8 cellular contexts compared by ENCODE assay signal in genomic region chr5:176388003-176388340, GRCh38. TPM values are rescaled to one million over a fixed set of nuclear protein-coding genes. Genes with fewer than 3 reads are reported as not detected.
DNase-seq lines count a peak whose midpoint lies in the region; ATAC-seq, FAIRE-seq and TF ChIP-seq lines count a peak whose summit lies in the region.

No MANE protein-coding gene starts in this region.

- intact Hi-C loops in HepG2 (cut with micrococcal nuclease; ENCODE audit: unreplicated experiment) (loop anchor here (1.0 kb wide), 1 partner anchor 16 kb away; no protein-coding TSS in a partner anchor), transverse colon (cut with DNase I; ENCODE audit: low total_unique reads) (no loop called here)

- 0% methylated on average over 16 of the region's 16 CpGs for WGBS in HepG2 (ENCODE audit: low lambda C conversion rate)
- WGBS in transverse colon (ENCODE audit: low coverage in 1 of 2), 2 donors, result 0 to 1% methylated on average over 4 to 16 of the region's 16 CpGs

- H3K27me3 ChIP-seq in HepG2 (ENCODE audit: control insufficient read depth in 1 of 2, insufficient read depth in 2 of 2, low read length in 2 of 2) (no peaks in the 10 kb centered on the region; a peak in 1 of 5 replicates), transverse colon (no peaks in the 10 kb centered on the region)

- TF ChIP-seq CTCF in astrocyte of the spinal cord (IDR thresholded peaks at IDR 0.05; ENCODE audit: low read depth, low read length), result no peak
- no peak for TF ChIP-seq CTCF in HepG2 (CRISPR knock-in tag; IDR thresholded peaks at IDR 0.05)
- TF ChIP-seq CTCF in transverse colon (IDR thresholded peaks at IDR 0.05), result no peak

- H4K20me1 ChIP-seq in HepG2 (ENCODE audit: insufficient read depth, low read length), result peaks cover 11% of the 10 kb centered on the region; the same call in 1 of the 2 replicates

- H3K4me3 ChIP-seq in astrocyte of the spinal cord (ENCODE audit: low read depth, low read length) (peak overlapping the region; percentile 91), HepG2 (replicated peaks in 1 of 3; ENCODE audit: insufficient read depth in 1 of 3, low read depth in 2 of 3, low read length in 3 of 3) (peak overlapping the region; percentile 71 to 93 (median 92)), transverse colon (peak overlapping the region; percentile 60 to 78 (median 72))

- no peaks in the 10 kb centered on the region for H3K9me3 ChIP-seq in HepG2 (ENCODE audit: low read length)
- no peaks in the 10 kb centered on the region for H3K9me3 ChIP-seq in transverse colon

- peak overlapping the region; percentile 97 for H3K9ac ChIP-seq in HepG2 (ENCODE audit: insufficient read depth, low read depth, low read length)

- CTCF ChIA-PET in HepG2 (lab: Yijun Ruan, JAX; ENCODE audit: low intra/inter-chr PET ratio, low total read pairs), result no interaction called here

- DNase-seq in DMS114 treated with DMSO at 0.1 percent for 48 hours (lab: John Stamatoyannopoulos, UW; ENCODE audit: unreplicated experiment), result peak; percentile 31
- peak; percentile 21 to 26 for DNase-seq in Kasumi-1 (lab: John Stamatoyannopoulos, UW)
- DNase-seq in astrocyte of the spinal cord (ENCODE audit: low read depth, low spot score), result no peak
- DNase-seq in HepG2 (ENCODE audit: low spot score), result peak; percentile 31
- DNase-seq in transverse colon, result no peak
- no peak for DNase-seq in NCI-H1105 treated with DMSO at 0.1 percent for 48 hours (lab: John Stamatoyannopoulos, UW)
- DNase-seq in NCI-H187 treated with DMSO at 0.1 percent for 48 hours (lab: John Stamatoyannopoulos, UW), result no peak

- in situ Hi-C loops in astrocyte of the spinal cord (cut with HindIII; ENCODE audit: low sequenced_read_pairs), result no loop called here
- in situ Hi-C loops in HepG2 (cut with HindIII; ENCODE audit: extremely low pct_ligation_motif_present, low pct_unique_long_range_greater_than_20kb), result no loop called here
- in situ Hi-C loops in transverse colon (cut with MboI; ENCODE audit: low pct_ligation_motif_present in 1 of 4, low pct_unique_long_range_greater_than_20kb in 1 of 4, low sequenced_read_pairs in 3 of 4), result no loop called here

- TF ChIP-seq POLR2A in HepG2 (IDR thresholded peaks at IDR 0.05; ENCODE audit: insufficient read depth in 1 of 2, low read depth in 2 of 2, low read length in 2 of 2) (no peak), transverse colon (IDR thresholded peaks at IDR 0.05) (no peak)

- ATAC-seq in HepG2 (peak; percentile 28), GM18498 (IDR thresholded peaks at IDR 0.05; ENCODE audit: unreplicated experiment) (no peak)

- no peak for TF ChIP-seq RAD21 in HepG2 (CRISPR knock-in tag; IDR thresholded peaks at IDR 0.05)

- TF ChIP-seq EP300 in HepG2 (IDR thresholded peaks at IDR 0.05; ENCODE audit: low read depth in 2 of 2, low read length in 2 of 2) (no peak), HepG2 (CRISPR knock-in tag; IDR thresholded peaks at IDR 0.05; ENCODE audit: borderline replicate concordance) (no peak), transverse colon (IDR thresholded peaks at IDR 0.05; ENCODE audit: low read depth) (no peak)

- peak; percentile 51 for FAIRE-seq in HepG2 (lab: Jason Lieb, UNC)

- H3K27ac ChIP-seq in HepG2 (ENCODE audit: extremely low read length, insufficient read depth, low read length), result peak overlapping the region; percentile 99
- H3K27ac ChIP-seq in transverse colon, result peak overlapping the region; percentile 92 to 98 (median 96)

- peaks cover 42% of the 10 kb centered on the region for H3K79me2 ChIP-seq in HepG2 (ENCODE audit: insufficient read depth, low read length)

- H3K4me1 ChIP-seq in HepG2 (ENCODE audit: insufficient read depth, low read length), result peaks cover 31% of the 10 kb centered on the region
- peaks cover 0 to 30% (median 18%) of the 10 kb centered on the region in 4 donors for H3K4me1 ChIP-seq in transverse colon

- BruUV-seq in HepG2 (replicated peaks; lab: Mats Ljungman, UMichigan), result TSS peak; percentile 57

- peaks cover 9 to 40% of the 10 kb centered on the region in 2 experiments for H3K36me3 ChIP-seq in HepG2 (replicated peaks in 1 of 2; ENCODE audit: control insufficient read depth in 1 of 2, insufficient read depth in 2 of 2, low read length in 2 of 2)
- H3K36me3 ChIP-seq in transverse colon, result peaks cover 0 to 24% (median 10%) of the 10 kb centered on the region in 4 donors

- POLR2A ChIA-PET in HepG2 (lab: Yijun Ruan, JAX), result interaction anchor here (0.7 to 2.3 kb wide), 8 partner anchors 13 to 156 kb away, joined by 3 to 31 read pairs (median 5); partner anchors contain the start of genes KIAA1191 and RNF44

- peak overlapping the region; percentile 89 for H3K4me2 ChIP-seq in HepG2 (ENCODE audit: low read depth, low read length)

- H2AFZ ChIP-seq in HepG2 (ENCODE audit: low read length), result no peak overlapping the region

RNA-seq across cellular contexts. Expression of gene NOP16, which starts 0.4 kb away (rescaled TPM):
- total RNA-seq in HepG2 (2016; rRNA removed; fragmentation: Illumina TruSeq; extraction: Trizol) (48.4 and 58.4 TPM in 2 replicates), transverse colon (10 to 100 TPM in 1 of 4 donors, 1 to 10 TPM in 3; 1.8 to 12.7 (median 8.5) TPM)
- 19.8 and 25.4 TPM in 2 replicates for total RNA-seq in HepG2 (2016; cell fraction: cytosol; rRNA removed; fragmentation: Illumina TruSeq; extraction: Trizol; ENCODE audit: low read depth)
- total RNA-seq in HepG2 (2016; cell fraction: insoluble cytoplasmic fraction; rRNA removed; fragmentation: Illumina TruSeq; extraction: Trizol), result 51.5 and 62.4 TPM in 2 replicates
- 31.1 and 36.0 TPM in 2 replicates for total RNA-seq in HepG2 (2016; cell fraction: membrane; rRNA removed; fragmentation: Illumina TruSeq; extraction: Trizol)
- total RNA-seq in HepG2 (2016; cell fraction: nucleus; rRNA removed; fragmentation: Illumina TruSeq; extraction: Trizol), result 38.3 and 50.4 TPM in 2 replicates
- 43.3 and 45.9 TPM in 2 replicates for polyA plus RNA-seq in HepG2 (2011; rRNA removed)
- polyA plus RNA-seq in HepG2 (2011; cell fraction: cytosol; rRNA removed), result 43.5 and 48.0 TPM in 2 replicates
- 49.8 and 55.0 TPM in 2 replicates for polyA plus RNA-seq in HepG2 (2011; cell fraction: nucleus; rRNA removed)
- polyA plus RNA-seq in HepG2 (2012), result 36.0 and 45.5 TPM in 2 replicates
- 20.0 and 21.6 TPM in 2 replicates for polyA plus RNA-seq in HepG2 (2016; cell fraction: cytosol; fragmentation: Illumina TruSeq; extraction: Trizol; ENCODE audit: low read depth)
- polyA plus RNA-seq in HepG2 (2016; cell fraction: insoluble cytoplasmic fraction; fragmentation: Illumina TruSeq; extraction: Trizol; ENCODE audit: low read depth), result 99.0 and 104 TPM in 2 replicates
- polyA plus RNA-seq in HepG2 (2016; cell fraction: membrane; fragmentation: Illumina TruSeq; extraction: Trizol; ENCODE audit: low read depth), result 29.9 and 32.3 TPM in 2 replicates
- polyA plus RNA-seq in HepG2 (2016; cell fraction: nucleus; fragmentation: Illumina TruSeq; extraction: Trizol; ENCODE audit: insufficient read depth, low read depth), result 76.6 and 84.9 TPM in 2 replicates
- polyA minus RNA-seq in HepG2 (2011; rRNA and poly(A)+ RNA removed; ENCODE audit: low replicate concordance), result 16.4 and 48.3 TPM in 2 replicates
- polyA minus RNA-seq in HepG2 (2011; cell fraction: cytosol; rRNA and poly(A)+ RNA removed), result 10.2 and 15.5 TPM in 2 replicates
- polyA minus RNA-seq in HepG2 (2011; cell fraction: nucleus; rRNA and poly(A)+ RNA removed), result 37.8 and 42.2 TPM in 2 replicates

RNA-seq across cellular contexts. Expression of gene HIGD2A, which starts 0.6 kb away (rescaled TPM):
- total RNA-seq in HepG2 (2016; rRNA removed; fragmentation: Illumina TruSeq; extraction: Trizol), result 89.2 and 95.7 TPM in 2 replicates
- 64.5 and 65.6 TPM in 2 replicates for total RNA-seq in HepG2 (2016; cell fraction: cytosol; rRNA removed; fragmentation: Illumina TruSeq; extraction: Trizol; ENCODE audit: low read depth)
- total RNA-seq in HepG2 (2016; cell fraction: insoluble cytoplasmic fraction; rRNA removed; fragmentation: Illumina TruSeq; extraction: Trizol), result 87.9 and 107 TPM in 2 replicates
- total RNA-seq in HepG2 (2016; cell fraction: membrane; rRNA removed; fragmentation: Illumina TruSeq; extraction: Trizol), result 112 and 135 TPM in 2 replicates
- 38.9 and 40.5 TPM in 2 replicates for total RNA-seq in HepG2 (2016; cell fraction: nucleus; rRNA removed; fragmentation: Illumina TruSeq; extraction: Trizol)
- polyA plus RNA-seq in HepG2 (2011; rRNA removed), result 146 TPM in 2 replicates
- 171 and 302 TPM in 2 replicates for polyA plus RNA-seq in HepG2 (2011; cell fraction: cytosol; rRNA removed)
- polyA plus RNA-seq in HepG2 (2011; cell fraction: nucleus; rRNA removed), result 77.0 and 77.1 TPM in 2 replicates
- polyA plus RNA-seq in HepG2 (2012), result 133 and 141 TPM in 2 replicates
- 151 and 159 TPM in 2 replicates for polyA plus RNA-seq in HepG2 (2016; cell fraction: cytosol; fragmentation: Illumina TruSeq; extraction: Trizol; ENCODE audit: low read depth)
- 220 and 222 TPM in 2 replicates for polyA plus RNA-seq in HepG2 (2016; cell fraction: insoluble cytoplasmic fraction; fragmentation: Illumina TruSeq; extraction: Trizol; ENCODE audit: low read depth)
- 239 and 256 TPM in 2 replicates for polyA plus RNA-seq in HepG2 (2016; cell fraction: membrane; fragmentation: Illumina TruSeq; extraction: Trizol; ENCODE audit: low read depth)
- 118 and 123 TPM in 2 replicates for polyA plus RNA-seq in HepG2 (2016; cell fraction: nucleus; fragmentation: Illumina TruSeq; extraction: Trizol; ENCODE audit: insufficient read depth, low read depth)
- 148 and 164 TPM in 2 replicates for polyA minus RNA-seq in HepG2 (2011; rRNA and poly(A)+ RNA removed; ENCODE audit: low replicate concordance)
- polyA minus RNA-seq in HepG2 (2011; cell fraction: cytosol; rRNA and poly(A)+ RNA removed), result 70.4 and 91.9 TPM in 2 replicates
- polyA minus RNA-seq in HepG2 (2011; cell fraction: nucleus; rRNA and poly(A)+ RNA removed), result 33.3 and 40.7 TPM in 2 replicates
- total RNA-seq in transverse colon, result 100 to 1,000 TPM; 158 to 320 (median 207) TPM

RNA-seq across cellular contexts. Expression of gene ARL10, which starts 22.7 kb away (rescaled TPM):
- 0.01 and 0.18 TPM in 2 replicates for total RNA-seq in HepG2 (2016; rRNA removed; fragmentation: Illumina TruSeq; extraction: Trizol)
- total RNA-seq in HepG2 (2016; cell fraction: cytosol; rRNA removed; fragmentation: Illumina TruSeq; extraction: Trizol; ENCODE audit: low read depth), result 1.1 TPM in 1 of 2 replicates, not detected in the other
- total RNA-seq in HepG2 (2016; cell fraction: insoluble cytoplasmic fraction; rRNA removed; fragmentation: Illumina TruSeq; extraction: Trizol), result 0.45 TPM in 1 of 2 replicates, not detected in the other
- 0.93 and 0.96 TPM in 2 replicates for total RNA-seq in HepG2 (2016; cell fraction: membrane; rRNA removed; fragmentation: Illumina TruSeq; extraction: Trizol)
- 0.53 TPM in 1 of 2 replicates, not detected in the other for total RNA-seq in HepG2 (2016; cell fraction: nucleus; rRNA removed; fragmentation: Illumina TruSeq; extraction: Trizol)
- polyA plus RNA-seq in HepG2 (2011; rRNA removed), result 0.22 and 0.50 TPM in 2 replicates
- under 0.01 and 0.01 TPM in 2 replicates for polyA plus RNA-seq in HepG2 (2011; cell fraction: cytosol; rRNA removed)
- 0.02 and 0.03 TPM in 2 replicates for polyA plus RNA-seq in HepG2 (2011; cell fraction: nucleus; rRNA removed)
- 0.05 and 0.07 TPM in 2 replicates for polyA plus RNA-seq in HepG2 (2012)
- 0.51 and 1.6 TPM in 2 replicates for polyA plus RNA-seq in HepG2 (2016; cell fraction: cytosol; fragmentation: Illumina TruSeq; extraction: Trizol; ENCODE audit: low read depth)
- polyA plus RNA-seq in HepG2 (2016; cell fraction: insoluble cytoplasmic fraction; fragmentation: Illumina TruSeq; extraction: Trizol; ENCODE audit: low read depth), result not detected in 2 replicates
- 1.5 TPM in 1 of 2 replicates, not detected in the other for polyA plus RNA-seq in HepG2 (2016; cell fraction: membrane; fragmentation: Illumina TruSeq; extraction: Trizol; ENCODE audit: low read depth)
- polyA plus RNA-seq in HepG2 (2016; cell fraction: nucleus; fragmentation: Illumina TruSeq; extraction: Trizol; ENCODE audit: insufficient read depth, low read depth), result 0.05 TPM in 1 of 2 replicates, not detected in the other
- polyA minus RNA-seq in HepG2 (2011; rRNA and poly(A)+ RNA removed; ENCODE audit: low replicate concordance), result 0.02 and 0.22 TPM in 2 replicates
- 0.79 TPM in 1 of 2 replicates, not detected in the other for polyA minus RNA-seq in HepG2 (2011; cell fraction: cytosol; rRNA and poly(A)+ RNA removed)
- polyA minus RNA-seq in HepG2 (2011; cell fraction: nucleus; rRNA and poly(A)+ RNA removed), result under 0.01 TPM in 2 replicates
- total RNA-seq in transverse colon, result 1 to 10 TPM; 1.1 to 4.9 (median 2.6) TPM

RNA-seq across cellular contexts. Expression of gene KIAA1191, which starts 26.4 kb away (rescaled TPM):
- total RNA-seq in HepG2 (2016; rRNA removed; fragmentation: Illumina TruSeq; extraction: Trizol) (63.6 and 81.6 TPM in 2 replicates), transverse colon (100 to 1,000 TPM in 3 of 4 donors, 10 to 100 TPM in 1; 80.8 to 157 (median 111) TPM)
- 31.6 and 37.8 TPM in 2 replicates for total RNA-seq in HepG2 (2016; cell fraction: cytosol; rRNA removed; fragmentation: Illumina TruSeq; extraction: Trizol; ENCODE audit: low read depth)
- 65.9 and 72.9 TPM in 2 replicates for total RNA-seq in HepG2 (2016; cell fraction: insoluble cytoplasmic fraction; rRNA removed; fragmentation: Illumina TruSeq; extraction: Trizol)
- total RNA-seq in HepG2 (2016; cell fraction: membrane; rRNA removed; fragmentation: Illumina TruSeq; extraction: Trizol), result 115 and 123 TPM in 2 replicates
- 36.2 and 40.9 TPM in 2 replicates for total RNA-seq in HepG2 (2016; cell fraction: nucleus; rRNA removed; fragmentation: Illumina TruSeq; extraction: Trizol)
- 103 and 115 TPM in 2 replicates for polyA plus RNA-seq in HepG2 (2011; rRNA removed)
- 101 and 112 TPM in 2 replicates for polyA plus RNA-seq in HepG2 (2011; cell fraction: cytosol; rRNA removed)
- 49.0 and 59.8 TPM in 2 replicates for polyA plus RNA-seq in HepG2 (2011; cell fraction: nucleus; rRNA removed)
- 74.1 and 79.3 TPM in 2 replicates for polyA plus RNA-seq in HepG2 (2012)
- polyA plus RNA-seq in HepG2 (2016; cell fraction: cytosol; fragmentation: Illumina TruSeq; extraction: Trizol; ENCODE audit: low read depth), result 37.9 and 44.6 TPM in 2 replicates
- polyA plus RNA-seq in HepG2 (2016; cell fraction: insoluble cytoplasmic fraction; fragmentation: Illumina TruSeq; extraction: Trizol; ENCODE audit: low read depth), result 95.8 and 106 TPM in 2 replicates
- polyA plus RNA-seq in HepG2 (2016; cell fraction: membrane; fragmentation: Illumina TruSeq; extraction: Trizol; ENCODE audit: low read depth), result 126 and 130 TPM in 2 replicates
- polyA plus RNA-seq in HepG2 (2016; cell fraction: nucleus; fragmentation: Illumina TruSeq; extraction: Trizol; ENCODE audit: insufficient read depth, low read depth), result 74.2 and 82.1 TPM in 2 replicates
- polyA minus RNA-seq in HepG2 (2011; rRNA and poly(A)+ RNA removed; ENCODE audit: low replicate concordance), result 90.9 and 162 TPM in 2 replicates
- polyA minus RNA-seq in HepG2 (2011; cell fraction: cytosol; rRNA and poly(A)+ RNA removed), result 54.6 and 59.7 TPM in 2 replicates
- polyA minus RNA-seq in HepG2 (2011; cell fraction: nucleus; rRNA and poly(A)+ RNA removed), result 37.3 and 54.8 TPM in 2 replicates

RNA-seq across cellular contexts. Expression of gene CLTB, which starts 28.4 kb away (rescaled TPM):
- total RNA-seq in HepG2 (2016; rRNA removed; fragmentation: Illumina TruSeq; extraction: Trizol), result 30.7 and 33.8 TPM in 2 replicates
- 29.6 and 37.0 TPM in 2 replicates for total RNA-seq in HepG2 (2016; cell fraction: cytosol; rRNA removed; fragmentation: Illumina TruSeq; extraction: Trizol; ENCODE audit: low read depth)
- total RNA-seq in HepG2 (2016; cell fraction: insoluble cytoplasmic fraction; rRNA removed; fragmentation: Illumina TruSeq; extraction: Trizol), result 31.5 and 34.4 TPM in 2 replicates
- total RNA-seq in HepG2 (2016; cell fraction: membrane; rRNA removed; fragmentation: Illumina TruSeq; extraction: Trizol), result 33.2 and 41.2 TPM in 2 replicates
- total RNA-seq in HepG2 (2016; cell fraction: nucleus; rRNA removed; fragmentation: Illumina TruSeq; extraction: Trizol), result 15.1 and 15.7 TPM in 2 replicates
- 23.3 and 24.8 TPM in 2 replicates for polyA plus RNA-seq in HepG2 (2011; rRNA removed)
- polyA plus RNA-seq in HepG2 (2011; cell fraction: cytosol; rRNA removed), result 27.1 and 35.6 TPM in 2 replicates
- 29.2 and 30.5 TPM in 2 replicates for polyA plus RNA-seq in HepG2 (2011; cell fraction: nucleus; rRNA removed)
- polyA plus RNA-seq in HepG2 (2012), result 14.8 and 24.0 TPM in 2 replicates
- polyA plus RNA-seq in HepG2 (2016; cell fraction: cytosol; fragmentation: Illumina TruSeq; extraction: Trizol; ENCODE audit: low read depth), result 31.8 and 36.4 TPM in 2 replicates
- polyA plus RNA-seq in HepG2 (2016; cell fraction: insoluble cytoplasmic fraction; fragmentation: Illumina TruSeq; extraction: Trizol; ENCODE audit: low read depth), result 30.6 and 31.4 TPM in 2 replicates
- 32.7 and 36.2 TPM in 2 replicates for polyA plus RNA-seq in HepG2 (2016; cell fraction: membrane; fragmentation: Illumina TruSeq; extraction: Trizol; ENCODE audit: low read depth)
- polyA plus RNA-seq in HepG2 (2016; cell fraction: nucleus; fragmentation: Illumina TruSeq; extraction: Trizol; ENCODE audit: insufficient read depth, low read depth), result 28.4 and 29.1 TPM in 2 replicates
- polyA minus RNA-seq in HepG2 (2011; rRNA and poly(A)+ RNA removed; ENCODE audit: low replicate concordance), result 13.8 and 44.3 TPM in 2 replicates
- 9.0 and 12.0 TPM in 2 replicates for polyA minus RNA-seq in HepG2 (2011; cell fraction: cytosol; rRNA and poly(A)+ RNA removed)
- polyA minus RNA-seq in HepG2 (2011; cell fraction: nucleus; rRNA and poly(A)+ RNA removed), result 7.7 and 8.2 TPM in 2 replicates
- 100 to 1,000 TPM; 167 to 272 (median 265) TPM for total RNA-seq in transverse colon

Comparison
In these comparisons a context has a peak if more than half of its experiments do, and no peak if none do; other contexts are left out.
1. DNase-seq: peak in DMS114 treated with DMSO at 0.1 percent for 48 hours (single experiment), Kasumi-1 (2 of 2) and HepG2 (single experiment); none in astrocyte of the spinal cord (single experiment), transverse colon (single experiment), NCI-H1105 treated with DMSO at 0.1 percent for 48 hours (single experiment) and NCI-H187 treated with DMSO at 0.1 percent for 48 hours (single experiment).
2. Peak in every context shown above with its lines, with median percentiles within 50 percentile points of each other: H3K4me3 ChIP-seq.